ENCODE assay signal across 11 cellular contexts in the genomic region with DNA sequence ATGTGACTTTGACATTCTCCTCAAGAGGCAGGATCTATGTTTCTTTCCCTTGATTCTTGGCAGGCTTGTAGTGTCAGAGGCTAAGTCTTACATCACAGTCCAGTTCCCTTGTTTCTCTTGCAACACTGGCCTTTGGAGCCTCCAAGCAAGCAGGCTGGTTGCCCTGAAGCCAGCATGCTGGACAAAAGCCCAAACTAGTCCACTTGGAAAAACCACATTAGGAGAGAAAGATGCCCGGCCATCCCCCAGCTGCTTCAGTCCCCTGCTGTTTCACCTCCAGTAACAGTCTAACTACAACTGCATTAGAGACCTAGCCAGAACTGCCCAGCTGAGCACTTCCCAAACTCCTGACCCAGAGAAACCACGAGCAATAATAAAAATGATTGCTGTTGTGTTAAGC.
A peak's percentile ranks its signal among the peaks of the same experiment; 100 is the strongest.
DNase-seq lines count a peak whose midpoint lies in the region; FAIRE-seq and TF ChIP-seq lines count a peak whose summit lies in the region.
"Had no signal": no experiment of that assay in that cellular context is flagged by ENCODE, and none has a peak within 500 bp of the region (broad histone marks: within the 10 kb centered on the region; RNA-seq: fewer than 3 reads in every experiment).

No MANE protein-coding gene starts in this region.

- H3K9me3 ChIP-seq in neural progenitor cell (ENCODE audit: low read depth) (no peaks in the 10 kb centered on the region), endodermal cell (ENCODE audit: control insufficient read depth, low read length) (no peaks in the 10 kb centered on the region)

- H3K4me2 ChIP-seq in neural progenitor cell: no peak overlapping the region

- H3K36me3 ChIP-seq in neural progenitor cell: no peaks in the 10 kb centered on the region
- no peaks in the 10 kb centered on the region for H3K36me3 ChIP-seq in endodermal cell (ENCODE audit: control insufficient read depth, insufficient read depth, low read length)

- FAIRE-seq in GM19239 (lab: Jason Lieb, UNC): no peak
- FAIRE-seq: D721Med had no signal

- no peaks in the 10 kb centered on the region for H3K27me3 ChIP-seq in neural progenitor cell
- no peaks in the 10 kb centered on the region for H3K27me3 ChIP-seq in endodermal cell (ENCODE audit: control insufficient read depth, insufficient read depth, low read length, poor library complexity, severe bottlenecking)

- H3K4me1 ChIP-seq in neural progenitor cell: peaks cover 11% of the 10 kb centered on the region
- no peaks in the 10 kb centered on the region for H3K4me1 ChIP-seq in endodermal cell (ENCODE audit: control insufficient read depth, insufficient read depth, low read length)

- peak; percentile 30 to 44 for DNase-seq in AML-193 (lab: John Stamatoyannopoulos, UW)
- DNase-seq in NCI-H446 (lab: John Stamatoyannopoulos, UW): peak; percentile 8 to 55
- DNase-seq in fibroblast of villous mesenchyme (ENCODE audit: low read depth): peak; percentile 97
- DNase-seq in neural progenitor cell (ENCODE audit: low spot score): peak; percentile 18
- DNase-seq in ureter (ENCODE audit: low spot score): no peak
- DNase-seq in GM19239 (ENCODE audit: insufficient read length, low spot score): no peak
- no peak for DNase-seq in endodermal cell
- DNase-seq in NCI-H1436 (lab: John Stamatoyannopoulos, UW): no peak
- DNase-seq: activated CD8-positive, alpha-beta T cell treated with anti-CD3 and anti-CD28 coated beads for 36 hours; Kasumi-1 had no signal

- no peaks in the 10 kb centered on the region for H3K79me2 ChIP-seq in neural progenitor cell (ENCODE audit: low read depth)

- H3K4me3 ChIP-seq in fibroblast of villous mesenchyme (ENCODE audit: low read depth, low read length) (no peak overlapping the region), neural progenitor cell (no peak overlapping the region), endodermal cell (ENCODE audit: low read length) (no peak overlapping the region)

- H3K4me1 Mint-ChIP-seq in neural progenitor cell (peaks cover 4% of the 10 kb centered on the region), endodermal cell (peaks cover 6% of the 10 kb centered on the region)

- no peak for TF ChIP-seq CTCF in fibroblast of villous mesenchyme (IDR thresholded peaks at IDR 0.05; ENCODE audit: insufficient read depth, low read depth, low read length)
- TF ChIP-seq CTCF in neural progenitor cell (IDR thresholded peaks at IDR 0.05): no peak
- no peak for TF ChIP-seq CTCF in endodermal cell (conservative IDR thresholded peaks at IDR 0.05)

- no peaks in the 10 kb centered on the region for H4K20me1 ChIP-seq in neural progenitor cell (ENCODE audit: low read depth)

- WGBS in endodermal cell (ENCODE audit: insufficient coverage in 1 of 2, insufficient read length in 1 of 2), 2 experiments: 80 to 90% methylated on average over 1 to 2 of the region's 2 CpGs

- no peaks in the 10 kb centered on the region for H3K9me3 Mint-ChIP-seq in neural progenitor cell
- no peaks in the 10 kb centered on the region for H3K9me3 Mint-ChIP-seq in endodermal cell
- H3K9me3 Mint-ChIP-seq: activated CD8-positive, alpha-beta T cell treated with anti-CD3 and anti-CD28 coated beads for 36 hours had no signal

- H3K9ac ChIP-seq in neural progenitor cell (no peak overlapping the region), endodermal cell (ENCODE audit: extremely low read depth, low read length, poor library complexity, severe bottlenecking) (no peak overlapping the region)

- no peaks in the 10 kb centered on the region for H3K36me3 Mint-ChIP-seq in neural progenitor cell
- no peaks in the 10 kb centered on the region for H3K36me3 Mint-ChIP-seq in endodermal cell (ENCODE audit: low read depth)

- no peaks in the 10 kb centered on the region for H3K27me3 Mint-ChIP-seq in neural progenitor cell (ENCODE audit: insufficient read depth, low read depth)
- H3K27me3 Mint-ChIP-seq in endodermal cell (ENCODE audit: insufficient read depth): no peaks in the 10 kb centered on the region
- H3K27me3 Mint-ChIP-seq: activated CD8-positive, alpha-beta T cell treated with anti-CD3 and anti-CD28 coated beads for 36 hours had no signal

- H3K27ac ChIP-seq in neural progenitor cell (no peak overlapping the region), endodermal cell (ENCODE audit: low read depth, low read length) (no peak overlapping the region)

- no peak overlapping the region for H3K4me3 Mint-ChIP-seq in neural progenitor cell
- no peak overlapping the region for H3K4me3 Mint-ChIP-seq in endodermal cell
- H3K4me3 Mint-ChIP-seq: activated CD8-positive, alpha-beta T cell treated with anti-CD3 and anti-CD28 coated beads for 36 hours had no signal

- H2AFZ ChIP-seq in neural progenitor cell (replicated peaks): no peak overlapping the region

- no peak overlapping the region for H3K27ac Mint-ChIP-seq in neural progenitor cell
- H3K27ac Mint-ChIP-seq in endodermal cell: no peak overlapping the region
- H3K27ac Mint-ChIP-seq: activated CD8-positive, alpha-beta T cell treated with anti-CD3 and anti-CD28 coated beads for 36 hours had no signal

- no peaks in the 10 kb centered on the region for H3F3A ChIP-seq in neural progenitor cell (ENCODE audit: low read depth)

Comparison
In these comparisons a context has a peak if more than half of its experiments do, and no peak if none do; other contexts are left out.
1. DNase-seq: peak in AML-193 (2 of 2), NCI-H446 (2 of 2), fibroblast of villous mesenchyme (single experiment) and neural progenitor cell (single experiment); none in ureter (single experiment), GM19239 (single experiment), endodermal cell (single experiment) and NCI-H1436 (single experiment).